In the genomic region with DNA sequence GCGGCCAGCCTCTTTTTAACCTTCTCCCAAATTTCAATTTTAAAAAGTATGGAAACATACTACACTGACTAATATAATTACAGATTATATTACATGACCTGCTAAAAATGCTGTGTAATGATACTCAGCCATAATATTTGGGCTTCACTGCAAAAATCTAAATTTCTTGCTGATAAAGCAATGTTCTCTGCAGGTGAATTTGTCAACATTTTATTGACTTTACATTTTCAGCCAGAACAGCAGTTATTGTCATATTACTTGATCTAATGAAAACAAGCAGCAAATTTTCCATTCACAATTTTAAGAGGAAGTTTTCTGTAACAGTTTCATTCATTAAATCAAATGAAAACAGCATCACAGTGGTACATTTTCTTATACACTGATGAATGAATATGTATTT, we compare ENCODE assay signal across 18 cellular contexts.
"Had no signal": no experiment of that assay in that cellular context is flagged by ENCODE, and none has a peak within 500 bp of the region (broad histone marks: within the 10 kb centered on the region; RNA-seq: fewer than 3 reads in every experiment).

No MANE protein-coding gene starts in this region.

- H3K9me3 ChIP-seq: gastrocnemius medialis, heart right ventricle, left ventricle myocardium inferior, lower lobe of right lung, psoas muscle, right lobe of liver had no signal

- H3K27me3 Mint-ChIP-seq: natural killer cell treated with Interleukin-12 subunit alpha and Interleukin-12 subunit beta and Interleukin-15 and Interleukin-18, amount 100 ng/mL, for 72 hours had no signal

- H3K4me3 Mint-ChIP-seq: natural killer cell treated with Interleukin-12 subunit alpha and Interleukin-12 subunit beta and Interleukin-15 and Interleukin-18, amount 100 ng/mL, for 72 hours had no signal

- H3K27ac Mint-ChIP-seq: natural killer cell treated with Interleukin-12 subunit alpha and Interleukin-12 subunit beta and Interleukin-15 and Interleukin-18, amount 100 ng/mL, for 72 hours had no signal

- H3K36me3 Mint-ChIP-seq: natural killer cell treated with Interleukin-12 subunit alpha and Interleukin-12 subunit beta and Interleukin-15 and Interleukin-18, amount 100 ng/mL, for 72 hours had no signal

- DNase-seq: cortex of kidney; dorsolateral prefrontal cortex; effector CD8-positive, alpha-beta T cell; gastrocnemius medialis; heart right ventricle; left ventricle myocardium inferior; lower lobe of right lung; mesenchymal stem cell; midbrain; occipital lobe; psoas muscle; retina; right lobe of liver; stimulated activated CD4-positive, alpha-beta T cell treated with anti-CD3 and anti-CD28 coated beads, Interleukin-2, amount 100 ng/mL, for 24 hours; stimulated activated naive CD4-positive, alpha-beta T cell treated with Interleukin-2 at 50 U/mL for 16 hours; trophoblast cell had no signal

- H3K36me3 ChIP-seq: gastrocnemius medialis, heart right ventricle, left ventricle myocardium inferior, lower lobe of right lung, right lobe of liver had no signal

- H3K4me3 ChIP-seq: dorsolateral prefrontal cortex, gastrocnemius medialis, heart right ventricle, left ventricle myocardium inferior, lower lobe of right lung, psoas muscle, right lobe of liver had no signal

- H3K27ac ChIP-seq: gastrocnemius medialis, heart right ventricle, left ventricle myocardium inferior, lower lobe of right lung, psoas muscle, right lobe of liver had no signal

- FAIRE-seq: keratinocyte had no signal

- H3K27me3 ChIP-seq: dorsolateral prefrontal cortex, gastrocnemius medialis, heart right ventricle, right lobe of liver had no signal

- H3K9me3 Mint-ChIP-seq: natural killer cell treated with Interleukin-12 subunit alpha and Interleukin-12 subunit beta and Interleukin-15 and Interleukin-18, amount 100 ng/mL, for 72 hours had no signal

- ATAC-seq: gastrocnemius medialis; heart right ventricle; lower lobe of right lung; natural killer cell treated with Interleukin-12 subunit alpha and Interleukin-12 subunit beta and Interleukin-15 and Interleukin-18, amount 100 ng/mL, for 72 hours; psoas muscle had no signal
